30 cellular contexts compared by ENCODE assay signal in genomic region chr16:86700396-86700945, GRCh38.
"Had no signal": no experiment of that assay in that cellular context is flagged by ENCODE, and none has a peak within 500 bp of the region (broad histone marks: within the 10 kb centered on the region; RNA-seq: fewer than 3 reads in every experiment).

No MANE protein-coding gene starts in this region.

- H3K9ac ChIP-seq: parathyroid adenoma had no signal

- H3K4me3 Mint-ChIP-seq: naive thymus-derived CD4-positive, alpha-beta T cell; natural killer cell; nephron; stimulated activated memory B cell treated with anti-CD40 and anti-IgM and Interleukin-4, amounts not matched to agents 10 μg/mL and 1 μg/mL and 100 μg/mL, for 72 hours; stimulated activated naive CD8-positive, alpha-beta T cell treated with anti-CD3 and anti-CD28 coated beads, Interleukin-15, amount 100 ng/mL, for 72 hours; type B pancreatic cell had no signal

- H2AFZ ChIP-seq: parathyroid adenoma had no signal

- H3K4me1 Mint-ChIP-seq: naive thymus-derived CD4-positive, alpha-beta T cell; stimulated activated memory B cell treated with anti-CD40 and anti-IgM and Interleukin-4, amounts not matched to agents 10 μg/mL and 1 μg/mL and 100 μg/mL, for 72 hours; stimulated activated naive CD8-positive, alpha-beta T cell treated with anti-CD3 and anti-CD28 coated beads, Interleukin-15, amount 100 ng/mL, for 72 hours had no signal

- H3K27ac ChIP-seq: ovary, parathyroid adenoma, psoas muscle, right lobe of liver, skin epidermis, spleen, suprapubic skin, testis, tibial artery, transverse colon, upper lobe of right lung, uterus had no signal

- H3K9me3 Mint-ChIP-seq: natural killer cell; stimulated activated memory B cell treated with anti-CD40 and anti-IgM and Interleukin-4, amounts not matched to agents 10 μg/mL and 1 μg/mL and 100 μg/mL, for 72 hours; stimulated activated naive CD8-positive, alpha-beta T cell treated with anti-CD3 and anti-CD28 coated beads, Interleukin-15, amount 100 ng/mL, for 72 hours; type B pancreatic cell had no signal

- DNase-seq: naive thymus-derived CD4-positive, alpha-beta T cell; natural killer cell; occipital lobe; ovary; psoas muscle; right cardiac atrium; right lobe of liver; spleen; stimulated activated CD4-positive, alpha-beta T cell treated with anti-CD3 and anti-CD28 coated beads, Interleukin-12 subunit alpha, Interleukin-12 subunit beta, amount 100 ng/mL, for 4 hours; stimulated activated CD4-positive, alpha-beta T cell treated with anti-CD3 and anti-CD28 coated beads, Interleukin-1b, Interleukin-23, amount 100 ng/mL, for 48 hours; stimulated activated CD4-positive, alpha-beta T cell treated with anti-CD3 and anti-CD28 coated beads, Interleukin-4, amount 100 ng/mL, for 1 hour; stimulated activated CD4-positive, alpha-beta T cell treated with anti-CD3 and anti-CD28 coated beads, Interleukin-4, amount 100 ng/mL, for 4 hours; stimulated activated CD8-positive, alpha-beta memory T cell treated with anti-CD3 and anti-CD28 coated beads, Interleukin-4, amount 100 ng/mL, for 48 hours; stimulated activated naive CD4-positive, alpha-beta T cell; stimulated activated naive CD8-positive, alpha-beta T cell treated with anti-CD3 and anti-CD28 coated beads, Interleukin-15, amount 100 ng/mL, for 72 hours; stimulated activated naive CD8-positive, alpha-beta T cell treated with anti-CD3 and anti-CD28 coated beads, Interleukin-15, Interleukin-2, amounts not matched to agents 100 U/mL and 50 U/mL, for 24 hours; substantia nigra; testis; tibial artery; transverse colon; upper lobe of right lung; uterus had no signal

- ATAC-seq: naive thymus-derived CD4-positive, alpha-beta T cell; natural killer cell; psoas muscle; right cardiac atrium; right lobe of liver; stimulated activated memory B cell treated with anti-CD40 and anti-IgM and Interleukin-4, amounts not matched to agents 10 μg/mL and 1 μg/mL and 100 μg/mL, for 72 hours; stimulated activated naive CD8-positive, alpha-beta T cell treated with anti-CD3 and anti-CD28 coated beads, Interleukin-15, amount 100 ng/mL, for 72 hours; stimulated activated naive CD8-positive, alpha-beta T cell treated with anti-CD3 and anti-CD28 coated beads, Interleukin-15, Interleukin-2, amounts not matched to agents 100 U/mL and 50 U/mL, for 24 hours; upper lobe of right lung had no signal

- H3K9me3 ChIP-seq: ovary, psoas muscle, right lobe of liver, spleen, suprapubic skin, testis, tibial artery, transverse colon, upper lobe of right lung, uterus had no signal

- H3K27me3 Mint-ChIP-seq: stimulated activated naive CD8-positive, alpha-beta T cell treated with anti-CD3 and anti-CD28 coated beads, Interleukin-15, amount 100 ng/mL, for 72 hours had no signal

- H3K4me2 ChIP-seq: smooth muscle cell had no signal

- H3K36me3 Mint-ChIP-seq: naive thymus-derived CD4-positive, alpha-beta T cell; natural killer cell; stimulated activated memory B cell treated with anti-CD40 and anti-IgM and Interleukin-4, amounts not matched to agents 10 μg/mL and 1 μg/mL and 100 μg/mL, for 72 hours; type B pancreatic cell had no signal

- H3K4me3 ChIP-seq: ovary, psoas muscle, right lobe of liver, skin epidermis, smooth muscle cell, spleen, suprapubic skin, testis, tibial artery, transverse colon, upper lobe of right lung, uterus had no signal

- H3K79me2 ChIP-seq: parathyroid adenoma had no signal

- H3K36me3 ChIP-seq: ovary, right lobe of liver, spleen, suprapubic skin, tibial artery, transverse colon, upper lobe of right lung, uterus had no signal

- H3K27me3 ChIP-seq: ovary, right lobe of liver, testis, tibial artery, transverse colon had no signal

- H3K27ac Mint-ChIP-seq: naive thymus-derived CD4-positive, alpha-beta T cell; natural killer cell; progenitor cell of endocrine pancreas; stimulated activated memory B cell treated with anti-CD40 and anti-IgM and Interleukin-4, amounts not matched to agents 10 μg/mL and 1 μg/mL and 100 μg/mL, for 72 hours; type B pancreatic cell had no signal

- H3K4me1 ChIP-seq: parathyroid adenoma, psoas muscle, right lobe of liver, spleen, suprapubic skin, testis, transverse colon, upper lobe of right lung, uterus had no signal
